Comparison of ENCODE assay signal across 18 cellular contexts in the genomic region with DNA sequence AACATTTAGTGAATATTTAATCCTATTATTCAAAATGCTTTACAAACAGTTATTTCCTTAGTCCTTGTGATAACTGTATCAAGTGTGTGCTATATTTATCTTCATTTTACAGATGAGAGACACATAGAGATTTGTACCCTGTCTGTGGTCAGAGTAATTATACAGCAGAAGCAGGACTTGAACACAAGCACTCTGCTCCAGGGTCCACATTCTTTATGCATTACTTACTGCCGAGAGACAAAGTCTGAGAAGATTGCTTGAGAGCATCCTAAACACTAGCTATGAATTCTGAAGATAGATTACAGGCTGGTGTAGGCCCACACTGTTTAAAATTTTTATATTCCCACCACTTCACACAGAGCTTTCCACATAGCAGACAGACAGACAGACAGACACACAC.
"Had no signal": no experiment of that assay in that cellular context is flagged by ENCODE, and none has a peak within 500 bp of the region (broad histone marks: within the 10 kb centered on the region; RNA-seq: fewer than 3 reads in every experiment).

No MANE protein-coding gene starts in this region.

- H3K4me1 ChIP-seq: Peyer's patch had no signal

- DNase-seq: activated B cell treated with CpG ODN at 0.5 μM for 24 hours; activated CD4-positive, alpha-beta T cell treated with anti-CD3 and anti-CD28 coated beads for 1 hour; activated CD4-positive, alpha-beta T cell treated with anti-CD3 and anti-CD28 coated beads, Interleukin-2, amount 10 ng/mL, durations not matched to agents 24 days and 14 days; activated CD4-positive, alpha-beta T cell treated with anti-CD3 and anti-CD28 coated beads, Interleukin-2, amount 50 U/mL, for 48 hours; activated CD8-positive, alpha-beta memory T cell treated with anti-CD3 and anti-CD28 coated beads, Interleukin-2, amount 10 ng/mL, durations not matched to agents 7 days and 5 days; activated effector memory CD4-positive, alpha-beta T cell treated with Interleukin-2 at 50 U/mL for 16 hours; activated naive CD4-positive, alpha-beta T cell; activated T-cell treated with anti-CD3 and anti-CD28 coated beads, Interleukin-2, amount 50 U/mL, for 24 hours; aorta; Kasumi-1; KBM-7; NCI-H1092; NCI-H1417; NCI-H1694; NCI-H2029; NCI-H2107; Peyer's patch; SHP77 had no signal

- H3K27ac ChIP-seq: Peyer's patch had no signal

- H3K4me3 ChIP-seq: Peyer's patch had no signal

- H3K36me3 ChIP-seq: Peyer's patch had no signal

- H3K9me3 ChIP-seq: Peyer's patch had no signal

- H3K27me3 ChIP-seq: Peyer's patch had no signal
